1 cellular context compared by ENCODE assay signal in the genomic region with DNA sequence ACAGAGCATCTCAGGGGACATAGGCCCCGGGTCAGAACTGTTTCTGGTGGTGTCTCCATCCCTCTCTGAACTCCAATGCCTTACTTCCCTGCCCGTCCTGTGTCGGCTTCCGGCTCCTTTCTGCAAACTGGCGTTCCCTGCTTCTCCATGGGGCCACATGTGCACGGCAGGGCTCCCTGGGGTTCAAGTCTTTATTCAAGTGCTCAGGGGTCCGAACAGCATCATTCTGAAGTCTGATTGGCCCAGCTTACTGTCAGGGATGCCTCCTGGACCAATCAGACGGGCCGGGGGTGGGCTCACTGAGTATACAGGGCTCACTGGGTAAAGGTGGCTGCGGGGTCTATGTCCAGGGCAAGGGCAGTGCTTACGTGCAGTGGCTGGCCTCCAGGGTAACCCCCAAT.
TF ChIP-seq lines count a peak whose summit lies in the region.

No MANE protein-coding gene starts in this region.

TF ChIP-seq in GM12878, 131 proteins besides CTCF, POLR2A, EP300 and RAD21 (continued from another document):
- TF ChIP-seq, protein P1, sequence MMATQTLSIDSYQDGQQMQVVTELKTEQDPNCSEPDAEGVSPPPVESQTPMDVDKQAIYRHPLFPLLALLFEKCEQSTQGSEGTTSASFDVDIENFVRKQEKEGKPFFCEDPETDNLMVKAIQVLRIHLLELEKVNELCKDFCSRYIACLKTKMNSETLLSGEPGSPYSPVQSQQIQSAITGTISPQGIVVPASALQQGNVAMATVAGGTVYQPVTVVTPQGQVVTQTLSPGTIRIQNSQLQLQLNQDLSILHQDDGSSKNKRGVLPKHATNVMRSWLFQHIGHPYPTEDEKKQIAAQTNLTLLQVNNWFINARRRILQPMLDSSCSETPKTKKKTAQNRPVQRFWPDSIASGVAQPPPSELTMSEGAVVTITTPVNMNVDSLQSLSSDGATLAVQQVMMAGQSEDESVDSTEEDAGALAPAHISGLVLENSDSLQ (IDR thresholded peaks at IDR 0.05): peak; percentile 86
- TF ChIP-seq, protein P2, sequence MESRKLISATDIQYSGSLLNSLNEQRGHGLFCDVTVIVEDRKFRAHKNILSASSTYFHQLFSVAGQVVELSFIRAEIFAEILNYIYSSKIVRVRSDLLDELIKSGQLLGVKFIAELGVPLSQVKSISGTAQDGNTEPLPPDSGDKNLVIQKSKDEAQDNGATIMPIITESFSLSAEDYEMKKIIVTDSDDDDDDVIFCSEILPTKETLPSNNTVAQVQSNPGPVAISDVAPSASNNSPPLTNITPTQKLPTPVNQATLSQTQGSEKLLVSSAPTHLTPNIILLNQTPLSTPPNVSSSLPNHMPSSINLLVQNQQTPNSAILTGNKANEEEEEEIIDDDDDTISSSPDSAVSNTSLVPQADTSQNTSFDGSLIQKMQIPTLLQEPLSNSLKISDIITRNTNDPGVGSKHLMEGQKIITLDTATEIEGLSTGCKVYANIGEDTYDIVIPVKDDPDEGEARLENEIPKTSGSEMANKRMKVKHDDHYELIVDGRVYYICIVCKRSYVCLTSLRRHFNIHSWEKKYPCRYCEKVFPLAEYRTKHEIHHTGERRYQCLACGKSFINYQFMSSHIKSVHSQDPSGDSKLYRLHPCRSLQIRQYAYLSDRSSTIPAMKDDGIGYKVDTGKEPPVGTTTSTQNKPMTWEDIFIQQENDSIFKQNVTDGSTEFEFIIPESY (IDR thresholded peaks at IDR 0.05): no peak
- TF ChIP-seq IKZF2 (IDR thresholded peaks at IDR 0.05) (no peak), ZNF384 (IDR thresholded peaks at IDR 0.05; ENCODE audit: borderline replicate concordance, low read depth, low read length) (no peak), POLR2AphosphoS5 (IDR thresholded peaks at IDR 0.05; ENCODE audit: low read length) (no peak), KDM1A (IDR thresholded peaks at IDR 0.05; ENCODE audit: borderline replicate concordance) (no peak)
- TF ChIP-seq, protein P3, sequence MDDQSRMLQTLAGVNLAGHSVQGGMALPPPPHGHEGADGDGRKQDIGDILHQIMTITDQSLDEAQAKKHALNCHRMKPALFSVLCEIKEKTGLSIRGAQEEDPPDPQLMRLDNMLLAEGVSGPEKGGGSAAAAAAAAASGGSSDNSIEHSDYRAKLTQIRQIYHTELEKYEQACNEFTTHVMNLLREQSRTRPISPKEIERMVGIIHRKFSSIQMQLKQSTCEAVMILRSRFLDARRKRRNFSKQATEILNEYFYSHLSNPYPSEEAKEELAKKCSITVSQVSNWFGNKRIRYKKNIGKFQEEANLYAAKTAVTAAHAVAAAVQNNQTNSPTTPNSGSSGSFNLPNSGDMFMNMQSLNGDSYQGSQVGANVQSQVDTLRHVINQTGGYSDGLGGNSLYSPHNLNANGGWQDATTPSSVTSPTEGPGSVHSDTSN (IDR thresholded peaks at IDR 0.05; ENCODE audit: insufficient replicate concordance, low read depth, low read length): peak; percentile 89
TF ChIP-seq in GM12878: peak in this region for 3.
